Comparison of ENCODE assay signal across 19 cellular contexts in the genomic region with DNA sequence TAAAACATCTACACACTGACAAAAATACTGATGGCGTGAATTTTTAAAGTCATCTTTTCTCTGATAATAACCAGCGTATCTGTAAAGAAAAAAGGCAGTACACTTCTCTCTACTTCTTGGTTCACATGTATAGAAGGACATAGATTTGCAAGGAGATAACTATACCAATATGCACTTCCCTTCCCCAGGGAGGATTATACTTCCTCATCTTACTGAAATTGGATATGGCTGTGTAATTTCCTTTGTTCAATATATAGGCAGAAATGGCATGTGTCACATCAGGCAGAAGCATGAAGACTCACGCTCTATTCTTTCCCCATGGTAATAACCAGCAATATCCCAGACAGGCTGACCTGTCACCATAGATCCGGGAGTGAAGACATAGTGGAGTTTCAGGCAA.
A peak's percentile ranks its signal among the peaks of the same experiment; 100 is the strongest.
DNase-seq lines count a peak whose midpoint lies in the region; ATAC-seq, FAIRE-seq and TF ChIP-seq lines count a peak whose summit lies in the region.
"Had no signal": no experiment of that assay in that cellular context is flagged by ENCODE, and none has a peak within 500 bp of the region (broad histone marks: within the 10 kb centered on the region; RNA-seq: fewer than 3 reads in every experiment).

No MANE protein-coding gene starts in this region.

- intact Hi-C loops in OCI-LY7 (cut with micrococcal nuclease; ENCODE audit: unreplicated experiment), result no loop called here

- FAIRE-seq in GM12892 (lab: Jason Lieb, UNC), result peak; percentile 46

- POLR2A ChIA-PET in OCI-LY7 (lab: Charles Lee), result interaction anchor here (1.6 kb wide), 1 partner anchor 14 kb away, joined by 10 read pairs; no protein-coding TSS in a partner anchor

- H3K9me2 ChIP-seq in OCI-LY7 (ENCODE audit: insufficient read depth, low read length), result no peaks in the 10 kb centered on the region

- no peaks in the 10 kb centered on the region for H3K79me2 ChIP-seq in OCI-LY7 (ENCODE audit: insufficient read depth, low read depth, low read length)

- H3K27ac ChIP-seq in OCI-LY7 (ENCODE audit: low read depth, low read length, poor library complexity, severe bottlenecking), result no peak overlapping the region
- H3K27ac ChIP-seq: GM23248, KMS-11, PC-9, SJSA1 had no signal

- DNase-seq in GM12892 (ENCODE audit: insufficient read length) (no peak), NB4 (ENCODE audit: low read depth) (peak; percentile 29), OCI-LY7 (ENCODE audit: low spot score) (no peak), cerebellar nuclear complex (lab: John Stamatoyannopoulos, UW) (no peak), DMS153 (lab: John Stamatoyannopoulos, UW) (no peak), NCI-H128 (lab: John Stamatoyannopoulos, UW; ENCODE audit: unreplicated experiment) (no peak)
- DNase-seq in stimulated activated naive B cell treated with anti-CD40 and anti-IgM and Interleukin-4, amounts not matched to agents 10 μg/mL and 1 μg/mL and 100 μg/mL, for 72 hours, result no peak
- DNase-seq: CD4-positive, alpha-beta T cell; DMS79; GM23248; MG63; NCI-H1417 treated with DMSO at 0.1 percent for 48 hours; NCI-H1930; NCI-H510A treated with DMSO at 0.1 percent for 48 hours; PC-9 had no signal

- H2AFZ ChIP-seq in OCI-LY7 (ENCODE audit: low read length), result peak overlapping the region; percentile 55; the same call in 1 of the 2 replicates
- H2AFZ ChIP-seq: GM23248, PC-9 had no signal

- peaks cover 13 to 19% of the 10 kb centered on the region in 2 donors for H3K36me3 Mint-ChIP-seq in stimulated activated naive B cell treated with anti-CD40 and anti-IgM and Interleukin-4, amounts not matched to agents 10 μg/mL and 1 μg/mL and 100 μg/mL, for 72 hours

- peaks cover 17 to 38% of the 10 kb centered on the region in 2 donors for H3K4me1 Mint-ChIP-seq in stimulated activated naive B cell treated with anti-CD40 and anti-IgM and Interleukin-4, amounts not matched to agents 10 μg/mL and 1 μg/mL and 100 μg/mL, for 72 hours

- no peaks in the 10 kb centered on the region for H3K27me3 Mint-ChIP-seq in stimulated activated naive B cell treated with anti-CD40 and anti-IgM and Interleukin-4, amounts not matched to agents 10 μg/mL and 1 μg/mL and 100 μg/mL, for 72 hours
- H3K27me3 Mint-ChIP-seq: CD4-positive, alpha-beta T cell had no signal

- peak; percentile 57 to 69 for ATAC-seq in stimulated activated naive B cell treated with anti-CD40 and anti-IgM and Interleukin-4, amounts not matched to agents 10 μg/mL and 1 μg/mL and 100 μg/mL, for 72 hours (replicated peaks)
- ATAC-seq: HCT116 had no signal

- no peak overlapping the region for H3K27ac Mint-ChIP-seq in stimulated activated naive B cell treated with anti-CD40 and anti-IgM and Interleukin-4, amounts not matched to agents 10 μg/mL and 1 μg/mL and 100 μg/mL, for 72 hours
- H3K27ac Mint-ChIP-seq: CD4-positive, alpha-beta T cell; T-helper 2 cell treated with Interferon-gamma antibody and Interleukin-4, amounts not matched to agents 5 μg/mL and 100 μg/mL, for 36 hours had no signal

- TF ChIP-seq CTCF in NB4 (IDR thresholded peaks at IDR 0.05; ENCODE audit: low read depth, low read length) (no peak), OCI-LY7 (conservative IDR thresholded peaks at IDR 0.05; ENCODE audit: low read length) (no peak)

- H3K36me3 ChIP-seq in OCI-LY7 (ENCODE audit: insufficient read depth, low read length), result no peaks in the 10 kb centered on the region
- H3K36me3 ChIP-seq: MG63, SJSA1 had no signal

- peak overlapping the region; percentile 21; the same call in 1 of the 2 replicates for H3K4me2 ChIP-seq in OCI-LY7 (ENCODE audit: low read length)
- H3K4me2 ChIP-seq: KMS-11, PC-9 had no signal

- H3K9me3 Mint-ChIP-seq in stimulated activated naive B cell treated with anti-CD40 and anti-IgM and Interleukin-4, amounts not matched to agents 10 μg/mL and 1 μg/mL and 100 μg/mL, for 72 hours, result peaks cover 4% of the 10 kb centered on the region in 2 donors

- no peak overlapping the region for H3K4me3 Mint-ChIP-seq in stimulated activated naive B cell treated with anti-CD40 and anti-IgM and Interleukin-4, amounts not matched to agents 10 μg/mL and 1 μg/mL and 100 μg/mL, for 72 hours
- H3K4me3 Mint-ChIP-seq: CD4-positive, alpha-beta T cell; T-helper 2 cell treated with Interferon-gamma antibody and Interleukin-4, amounts not matched to agents 5 μg/mL and 100 μg/mL, for 36 hours had no signal

- CTCF ChIA-PET in OCI-LY7 (lab: Charles Lee; ENCODE audit: unreplicated experiment), result no interaction called here

- no peak overlapping the region for H3K4me3 ChIP-seq in NB4 (ENCODE audit: low read depth, low read length)
- H3K4me3 ChIP-seq in OCI-LY7 (ENCODE audit: low read depth, low read length, poor library complexity, severe bottlenecking), result no peak overlapping the region
- H3K4me3 ChIP-seq: GM23248, MG63, PC-9, SJSA1 had no signal

- no peaks in the 10 kb centered on the region for H3K9me3 ChIP-seq in OCI-LY7 (ENCODE audit: low read length)
- H3K9me3 ChIP-seq: MG63 had no signal

- TF ChIP-seq POLR2A in GM12892 (IDR thresholded peaks at IDR 0.05; ENCODE audit: low read depth, low read length) (no peak), NB4 (IDR thresholded peaks at IDR 0.05; ENCODE audit: extremely low read depth, insufficient read length) (no peak)

- no peaks in the 10 kb centered on the region for H4K20me1 ChIP-seq in OCI-LY7 (ENCODE audit: insufficient read depth, low read length)

- H3K4me1 ChIP-seq in OCI-LY7 (ENCODE audit: insufficient read depth, low read length, poor library complexity, severe bottlenecking), result peaks cover 29% of the 10 kb centered on the region

- BruUV-seq in OCI-LY7 (replicated peaks; lab: Mats Ljungman, UMichigan), result no TSS peak
